9 cellular contexts compared by ENCODE assay signal in the genomic region with DNA sequence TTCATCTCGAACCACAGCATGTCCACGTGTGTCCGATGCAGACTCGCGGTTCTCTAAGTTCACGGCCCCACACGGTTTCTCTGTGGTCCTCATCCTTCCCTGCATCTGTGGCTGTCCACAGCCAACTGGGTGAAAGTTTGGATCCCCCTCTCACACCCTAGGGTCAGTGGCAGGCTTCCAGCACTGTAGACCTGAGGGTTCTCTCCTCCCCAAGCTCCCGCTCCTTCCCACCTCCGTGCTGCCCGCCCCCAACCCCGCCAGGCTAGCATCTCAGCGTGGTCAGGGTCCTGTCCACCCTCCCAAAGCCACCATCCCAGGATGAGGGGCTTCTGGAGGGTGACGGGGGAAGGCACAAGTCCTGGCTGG. TPM values are rescaled to one million over a fixed set of nuclear protein-coding genes. Genes with fewer than 3 reads are reported as not detected.
DNase-seq lines count a peak whose midpoint lies in the region; ATAC-seq and TF ChIP-seq lines count a peak whose summit lies in the region.
"Had no signal": no experiment of that assay in that cellular context is flagged by ENCODE, and none has a peak within 500 bp of the region (broad histone marks: within the 10 kb centered on the region; RNA-seq: fewer than 3 reads in every experiment).

No MANE protein-coding gene starts in this region.

- POLR2A ChIA-PET in Panc1 (lab: Charles Lee): no interaction called here

- peak overlapping the region; percentile 86 for H3K4ac ChIP-seq in mesenchymal stem cell (ENCODE audit: low read depth in 1 of 2, low read length in 2 of 2)

- no peak for TF ChIP-seq CTCF in Panc1 (IDR thresholded peaks at IDR 0.05)
- no peak for TF ChIP-seq CTCF in dorsolateral prefrontal cortex (IDR thresholded peaks at IDR 0.05 in 54 of 56, conservative IDR thresholded peaks at IDR 0.05 in 2 of 56; ENCODE audit: low read depth in 1 of 56, partially characterized antibody in 56 of 56)
- TF ChIP-seq CTCF in type B pancreatic cell (conservative IDR thresholded peaks at IDR 0.05): no peak

- peak overlapping the region; percentile 2 for H2AK5ac ChIP-seq in mesenchymal stem cell (ENCODE audit: low read length, severe bottlenecking)

- H3K27me3 ChIP-seq in Panc1 (ENCODE audit: control insufficient read depth, insufficient read depth, low read length): no peaks in the 10 kb centered on the region
- peaks cover 0 to 41% (median 4%) of the 10 kb centered on the region in 45 donors for H3K27me3 ChIP-seq in dorsolateral prefrontal cortex
- no peaks in the 10 kb centered on the region for H3K27me3 ChIP-seq in mesenchymal stem cell (ENCODE audit: control insufficient read depth in 1 of 2, insufficient read depth in 1 of 2, low read length in 2 of 2)
- H3K27me3 ChIP-seq: SJSA1 had no signal

- intact Hi-C loops in Panc1 (cut with micrococcal nuclease; ENCODE audit: unreplicated experiment) (no loop called here), dorsolateral prefrontal cortex (cut with DNase I) (no loop called here)

- 50% methylated on average over 10 of the region's 13 CpGs for WGBS in mesenchymal stem cell

- H2BK12ac ChIP-seq in mesenchymal stem cell (ENCODE audit: low read length in 2 of 2): peak overlapping the region; percentile 94 to 97

- in situ Hi-C loops in Panc1 (cut with HindIII; ENCODE audit: low pct_unique_long_range_greater_than_20kb, low sequenced_read_pairs): no loop called here

- peak overlapping the region; percentile 65 for H2BK15ac ChIP-seq in mesenchymal stem cell (ENCODE audit: low read depth, poor library complexity, severe bottlenecking)

- no peak overlapping the region for H2AFZ ChIP-seq in mesenchymal stem cell (ENCODE audit: low read depth, low read length)

- H3K9ac ChIP-seq in mesenchymal stem cell (ENCODE audit: low read length): peak overlapping the region; percentile 57

- no peaks in the 10 kb centered on the region for H3K36me3 Mint-ChIP-seq in type B pancreatic cell

- CTCF ChIA-PET in Panc1 (lab: Charles Lee): no interaction called here

- no peak overlapping the region for H3K23ac ChIP-seq in mesenchymal stem cell (ENCODE audit: low read length in 2 of 2)

- peaks cover 10% of the 10 kb centered on the region for H3K79me1 ChIP-seq in mesenchymal stem cell (replicated peaks; ENCODE audit: low read length, poor library complexity, severe bottlenecking)

- H3K36me3 ChIP-seq in Panc1 (ENCODE audit: control insufficient read depth, insufficient read depth, low read length) (no peaks in the 10 kb centered on the region; the same call in 1 of the 2 replicates), mesenchymal stem cell (ENCODE audit: control insufficient read depth in 1 of 2, insufficient read depth in 2 of 2, low read depth in 1 of 2, low read length in 2 of 2) (peaks cover 34 to 45% of the 10 kb centered on the region in 2 experiments)
- H3K36me3 ChIP-seq: SJSA1 had no signal

- peak overlapping the region; percentile 82 for H3K4me2 ChIP-seq in mesenchymal stem cell (ENCODE audit: low read length, poor library complexity, severe bottlenecking)

- no TSS peak for BruUV-seq in Panc1 (replicated peaks; lab: Mats Ljungman, UMichigan)

- H3K4me3 ChIP-seq in Panc1 (ENCODE audit: low read depth in 2 of 2, low read length in 2 of 2) (peak overlapping the region in 1 of 2 experiments; percentile 39; a peak in 2 of 4 replicates), dorsolateral prefrontal cortex (peak overlapping the region in 38 of 59 donors; percentile 12 to 76 (median 63)), mesenchymal stem cell (ENCODE audit: insufficient read depth in 1 of 2, low read depth in 1 of 2, low read length in 2 of 2) (peak overlapping the region; percentile 45 to 65)
- H3K4me3 ChIP-seq: SJSA1 had no signal

- peaks cover 38% of the 10 kb centered on the region for H3K27me3 Mint-ChIP-seq in type B pancreatic cell

- H3K27ac ChIP-seq in Panc1 (ENCODE audit: low read length) (peak overlapping the region; percentile 79), dorsolateral prefrontal cortex (peak overlapping the region in 44 of 59 donors; percentile 14 to 87 (median 68)), mesenchymal stem cell (ENCODE audit: low read length, poor library complexity, severe bottlenecking) (peak overlapping the region; percentile 94)
- H3K27ac ChIP-seq: SJSA1 had no signal

- peak overlapping the region; percentile 87 to 93 for H3K18ac ChIP-seq in mesenchymal stem cell (ENCODE audit: low read depth in 1 of 2, low read length in 2 of 2)

- no peak for ATAC-seq in Panc1

- peak overlapping the region; percentile 98 for H4K91ac ChIP-seq in mesenchymal stem cell (ENCODE audit: low read length)

- DNase-seq in Panc1 (ENCODE audit: low read depth, low spot score) (no peak), dorsolateral prefrontal cortex (no peak), mesenchymal stem cell (no peak), type B pancreatic cell (ENCODE audit: extremely low spot score, unreplicated experiment) (no peak), CD1c-positive myeloid dendritic cell (ENCODE audit: extremely low spot score) (no peak), SIG-M5 treated with dmso at 0.1 percent for 504 hours (lab: John Stamatoyannopoulos, UW; ENCODE audit: unreplicated experiment) (no peak), D341Med (ENCODE audit: low spot score) (no peak)
- DNase-seq: activated T-cell treated with anti-CD3 and anti-CD28 coated beads, Interleukin-2, amount 50 U/mL, for 1 hour had no signal

- H3K14ac ChIP-seq in mesenchymal stem cell (ENCODE audit: low read length in 2 of 2): peak overlapping the region in 1 of 2 experiments; percentile 77

- peaks cover 25% of the 10 kb centered on the region for H3K4me1 ChIP-seq in Panc1 (ENCODE audit: control insufficient read depth, insufficient read depth, low read length)
- H3K4me1 ChIP-seq in mesenchymal stem cell (ENCODE audit: control insufficient read depth, insufficient read depth, low read depth, low read length): peaks cover 56% of the 10 kb centered on the region

- peak overlapping the region; percentile 79 for H3K27ac Mint-ChIP-seq in type B pancreatic cell

- H4K8ac ChIP-seq in mesenchymal stem cell (ENCODE audit: low read length): peak overlapping the region; percentile 70

- H3K9me3 Mint-ChIP-seq in type B pancreatic cell: no peaks in the 10 kb centered on the region

- peak overlapping the region; percentile 66 for H2BK5ac ChIP-seq in mesenchymal stem cell (ENCODE audit: low read depth, low read length, poor library complexity, severe bottlenecking)

- peak overlapping the region; percentile 93 for H2BK120ac ChIP-seq in mesenchymal stem cell (ENCODE audit: low read depth, low read length)

- H3K4me3 Mint-ChIP-seq in type B pancreatic cell: peak overlapping the region; percentile 75

- H3K9me3 ChIP-seq in Panc1 (ENCODE audit: control insufficient read depth, insufficient read depth, low read depth, low read length) (no peaks in the 10 kb centered on the region), mesenchymal stem cell (ENCODE audit: control insufficient read depth, low read length) (no peaks in the 10 kb centered on the region)

- H3K4me1 Mint-ChIP-seq in type B pancreatic cell (ENCODE audit: unreplicated experiment): peaks cover 28% of the 10 kb centered on the region

RNA-seq across cellular contexts. Expression of a gene that starts 3.0 kb away (rescaled TPM):
- 46.6 TPM for total RNA-seq in Panc1 (2021; ENCODE audit: unreplicated experiment)
- 208 TPM for polyA plus RNA-seq in Panc1 (2012; ENCODE audit: insufficient read length)
- 100 to 1,000 TPM in 14 of 120 experiments, 10 to 100 TPM in 104, 1 to 10 TPM in 2; 5.9 to 298 (median 35.7) TPM for total RNA-seq in dorsolateral prefrontal cortex
- 48.8 TPM for polyA plus RNA-seq in mesenchymal stem cell (2013, experiment 1 of 2)
- polyA plus RNA-seq in mesenchymal stem cell (2013, experiment 2 of 2): 48.5 TPM
- total RNA-seq in type B pancreatic cell (ENCODE audit: low replicate concordance): 4.2 and 4.7 TPM in 2 replicates

RNA-seq across cellular contexts. Expression of a gene that starts 23.2 kb away (rescaled TPM):
- total RNA-seq in Panc1 (2021; ENCODE audit: unreplicated experiment) (135 TPM), dorsolateral prefrontal cortex (100 to 1,000 TPM; 130 to 218 (median 167) TPM), type B pancreatic cell (ENCODE audit: low replicate concordance) (106 and 123 TPM in 2 replicates)
- polyA plus RNA-seq in Panc1 (2012; ENCODE audit: insufficient read length): 395 TPM
- 90.1 TPM for polyA plus RNA-seq in mesenchymal stem cell (2013, experiment 1 of 2)
- polyA plus RNA-seq in mesenchymal stem cell (2013, experiment 2 of 2): 92.4 TPM

RNA-seq across cellular contexts. Expression of a gene that starts 23.9 kb away (rescaled TPM):
- total RNA-seq in Panc1 (2021; ENCODE audit: unreplicated experiment) (1.2 TPM), dorsolateral prefrontal cortex (10 to 100 TPM in 66 of 120 experiments, 1 to 10 TPM in 54; 4.7 to 29.3 (median 10.7) TPM), type B pancreatic cell (ENCODE audit: low replicate concordance) (1.6 and 3.1 TPM in 2 replicates)
- 1.5 TPM for polyA plus RNA-seq in Panc1 (2012; ENCODE audit: insufficient read length)
- polyA plus RNA-seq in mesenchymal stem cell (2013, experiment 1 of 2): 0.14 TPM
- polyA plus RNA-seq in mesenchymal stem cell (2013, experiment 2 of 2): 0.23 TPM
- total RNA-seq: SJSA1 had no signal

RNA-seq across cellular contexts. Expression of a gene that starts 45.6 kb away (rescaled TPM):
- total RNA-seq in Panc1 (2021; ENCODE audit: unreplicated experiment) (1,096 TPM), dorsolateral prefrontal cortex (100 to 1,000 TPM; 395 to 973 (median 613) TPM), type B pancreatic cell (ENCODE audit: low replicate concordance) (1,715 and 2,131 TPM in 2 replicates)
- 1,277 TPM for polyA plus RNA-seq in Panc1 (2012; ENCODE audit: insufficient read length)
- polyA plus RNA-seq in mesenchymal stem cell (2013, experiment 1 of 2): 1,490 TPM
- 1,615 TPM for polyA plus RNA-seq in mesenchymal stem cell (2013, experiment 2 of 2)

RNA-seq across cellular contexts. Expression of a gene that starts 45.8 kb away (rescaled TPM):
- total RNA-seq in Panc1 (2021; ENCODE audit: unreplicated experiment) (36.8 TPM), dorsolateral prefrontal cortex (10 to 100 TPM; 16.2 to 82.8 (median 42.0) TPM), type B pancreatic cell (ENCODE audit: low replicate concordance) (46.8 and 52.5 TPM in 2 replicates)
- polyA plus RNA-seq in Panc1 (2012; ENCODE audit: insufficient read length): 38.3 TPM
- polyA plus RNA-seq in mesenchymal stem cell (2013, experiment 1 of 2): 104 TPM
- polyA plus RNA-seq in mesenchymal stem cell (2013, experiment 2 of 2): 104 TPM
